In the genomic region with DNA sequence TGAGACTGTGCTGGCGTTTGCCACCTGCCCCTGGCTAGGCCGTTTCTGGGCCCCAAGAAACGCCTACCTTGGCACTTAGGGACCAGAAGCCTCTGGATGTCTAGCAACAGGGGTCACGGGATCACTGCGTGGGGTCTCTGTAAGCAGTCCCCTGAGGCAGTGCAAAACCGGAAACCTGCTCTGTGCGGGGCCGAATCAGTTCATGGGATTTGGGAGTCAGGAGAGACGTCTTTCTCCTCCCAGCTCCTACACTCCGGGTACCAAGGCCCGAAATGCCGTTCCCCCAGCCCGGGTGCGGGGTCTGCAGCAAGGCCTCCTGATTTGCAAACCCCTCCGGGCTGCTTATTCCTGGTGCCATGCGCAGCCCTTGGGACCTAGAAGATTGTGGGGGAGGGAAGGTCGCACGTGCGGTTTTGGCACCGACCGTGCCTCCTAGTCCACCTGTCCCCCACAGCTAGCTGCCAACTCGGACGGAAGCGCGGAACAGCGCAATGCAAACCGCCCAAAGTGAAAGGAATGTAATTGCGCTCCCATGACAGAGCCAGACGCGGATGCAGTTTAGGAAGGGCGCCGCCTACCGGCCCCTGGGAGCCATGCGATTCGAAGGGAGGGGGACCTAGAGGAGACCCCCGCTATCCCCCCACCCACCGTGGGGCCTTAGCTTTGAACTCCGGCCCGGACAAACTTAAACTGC, we compare ENCODE assay signal across 1 cellular context.
TF ChIP-seq lines count a peak whose summit lies in the region.

No MANE protein-coding gene starts in this region.

TF ChIP-seq in HCT116, 20 proteins besides CTCF, POLR2A, EP300 and RAD21 (continued from another document):
- TF ChIP-seq, protein P1, sequence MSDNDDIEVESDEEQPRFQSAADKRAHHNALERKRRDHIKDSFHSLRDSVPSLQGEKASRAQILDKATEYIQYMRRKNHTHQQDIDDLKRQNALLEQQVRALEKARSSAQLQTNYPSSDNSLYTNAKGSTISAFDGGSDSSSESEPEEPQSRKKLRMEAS (IDR thresholded peaks at IDR 0.05) = no peak
- no peak for TF ChIP-seq SRF (IDR thresholded peaks at IDR 0.05; ENCODE audit: low read depth)
- no peak for TF ChIP-seq FOSL1 (IDR thresholded peaks at IDR 0.05; ENCODE audit: low read depth)
- TF ChIP-seq, protein P2, sequence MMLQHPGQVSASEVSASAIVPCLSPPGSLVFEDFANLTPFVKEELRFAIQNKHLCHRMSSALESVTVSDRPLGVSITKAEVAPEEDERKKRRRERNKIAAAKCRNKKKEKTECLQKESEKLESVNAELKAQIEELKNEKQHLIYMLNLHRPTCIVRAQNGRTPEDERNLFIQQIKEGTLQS (IDR thresholded peaks at IDR 0.05) = no peak
- no peak for TF ChIP-seq CBX3 (IDR thresholded peaks at IDR 0.05; ENCODE audit: low read depth)
